Comparison of ENCODE assay signal across 23 cellular contexts in the genomic region with DNA sequence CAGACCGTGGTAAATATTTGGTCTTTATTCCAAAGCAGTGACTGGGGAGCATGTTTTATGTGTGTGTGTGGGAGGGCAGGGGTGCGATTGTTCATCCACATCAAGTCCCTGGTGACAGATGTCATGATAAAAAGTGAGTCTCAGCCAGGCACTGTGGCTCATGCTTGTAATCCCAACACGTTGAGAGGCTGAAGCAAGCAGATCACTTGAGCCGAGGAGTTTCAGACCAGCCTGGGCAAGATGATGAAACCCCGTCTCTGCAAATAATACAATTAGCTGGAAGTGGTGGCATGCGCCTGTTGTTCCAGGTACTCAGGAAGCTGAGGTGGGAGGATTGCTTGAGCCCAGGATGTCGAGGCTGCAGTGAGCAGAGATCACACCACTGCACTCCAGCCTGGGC.
"Had no signal": no experiment of that assay in that cellular context is flagged by ENCODE, and none has a peak within 500 bp of the region (broad histone marks: within the 10 kb centered on the region; RNA-seq: fewer than 3 reads in every experiment).

No MANE protein-coding gene starts in this region.

- H3K27ac Mint-ChIP-seq: activated CD4-positive, alpha-beta T cell treated with anti-CD3 and anti-CD28 coated beads, Interleukin-2, amount 10 ng/mL, durations not matched to agents 7 days and 5 days; activated CD8-positive, alpha-beta T cell treated with anti-CD3 and anti-CD28 coated beads, Interleukin-2, amount 10 ng/mL, durations not matched to agents 7 days and 5 days; activated naive CD4-positive, alpha-beta T cell treated with anti-CD3 and anti-CD28 coated beads, Interleukin-2, amount 50 U/mL, for 24 hours; brain; dendritic cell treated with granulocyte-macrophage colony-stimulating factor and Interleukin-4, amounts not matched to agents 40 ng/mL and 50 ng/mL, for 4 days; memory B cell; type B pancreatic cell had no signal

- DNase-seq: activated CD4-positive, alpha-beta T cell treated with anti-CD3 and anti-CD28 coated beads, Interleukin-2, amount 10 ng/mL, durations not matched to agents 7 days and 5 days; activated CD4-positive, CD25-positive, alpha-beta regulatory T cell treated with anti-CD3 and anti-CD28 coated beads, Interleukin-2, amount 50 U/mL, for 72 hours; activated CD8-positive, alpha-beta T cell treated with anti-CD3 and anti-CD28 coated beads, Interleukin-2, amount 10 ng/mL, durations not matched to agents 7 days and 5 days; activated gamma-delta T cell treated with Interleukin-2 at 50 U/mL for 16 hours; anterior cingulate cortex; caudate nucleus; effector CD8-positive, alpha-beta T cell; foreskin keratinocyte; kidney; left ventricle myocardium inferior; occipital lobe; posterior cingulate gyrus; spleen; stimulated activated CD4-positive, alpha-beta T cell treated with anti-CD3 and anti-CD28 coated beads, Interleukin-4, amount 100 ng/mL, for 1 hour; stimulated activated naive CD4-positive, alpha-beta T cell had no signal

- H3K27me3 ChIP-seq: spleen had no signal

- H3K27ac ChIP-seq: foreskin keratinocyte, left ventricle myocardium inferior, spleen, thoracic aorta, VCaP had no signal

- H3K4me3 Mint-ChIP-seq: activated CD4-positive, alpha-beta T cell treated with anti-CD3 and anti-CD28 coated beads, Interleukin-2, amount 10 ng/mL, durations not matched to agents 7 days and 5 days; activated CD8-positive, alpha-beta T cell treated with anti-CD3 and anti-CD28 coated beads, Interleukin-2, amount 10 ng/mL, durations not matched to agents 7 days and 5 days; activated naive CD4-positive, alpha-beta T cell treated with anti-CD3 and anti-CD28 coated beads, Interleukin-2, amount 50 U/mL, for 24 hours; brain; dendritic cell treated with granulocyte-macrophage colony-stimulating factor and Interleukin-4, amounts not matched to agents 40 ng/mL and 50 ng/mL, for 4 days; memory B cell; nephron; type B pancreatic cell had no signal

- ATAC-seq: activated CD8-positive, alpha-beta T cell treated with anti-CD3 and anti-CD28 coated beads, Interleukin-2, amount 10 ng/mL, durations not matched to agents 7 days and 5 days; foreskin keratinocyte had no signal

- H3K27me3 Mint-ChIP-seq: activated CD4-positive, alpha-beta T cell treated with anti-CD3 and anti-CD28 coated beads, Interleukin-2, amount 10 ng/mL, durations not matched to agents 7 days and 5 days; brain; dendritic cell treated with granulocyte-macrophage colony-stimulating factor and Interleukin-4, amounts not matched to agents 40 ng/mL and 50 ng/mL, for 4 days; type B pancreatic cell had no signal

- H3K36me3 ChIP-seq: left ventricle myocardium inferior, spleen, thoracic aorta had no signal

- H3K36me3 Mint-ChIP-seq: activated naive CD4-positive, alpha-beta T cell treated with anti-CD3 and anti-CD28 coated beads, Interleukin-2, amount 50 U/mL, for 24 hours; brain; memory B cell; type B pancreatic cell had no signal

- H3K9me3 ChIP-seq: left ventricle myocardium inferior, spleen, thoracic aorta had no signal

- H3K4me3 ChIP-seq: left ventricle myocardium inferior, spleen, thoracic aorta had no signal

- H3K9me3 Mint-ChIP-seq: activated CD4-positive, alpha-beta T cell treated with anti-CD3 and anti-CD28 coated beads, Interleukin-2, amount 10 ng/mL, durations not matched to agents 7 days and 5 days; activated naive CD4-positive, alpha-beta T cell treated with anti-CD3 and anti-CD28 coated beads, Interleukin-2, amount 50 U/mL, for 24 hours; dendritic cell treated with granulocyte-macrophage colony-stimulating factor and Interleukin-4, amounts not matched to agents 40 ng/mL and 50 ng/mL, for 4 days; nephron; type B pancreatic cell had no signal

- H3K4me1 ChIP-seq: foreskin keratinocyte, left ventricle myocardium inferior, spleen had no signal

- H3K4me1 Mint-ChIP-seq: activated CD4-positive, alpha-beta T cell treated with anti-CD3 and anti-CD28 coated beads, Interleukin-2, amount 10 ng/mL, durations not matched to agents 7 days and 5 days; activated naive CD4-positive, alpha-beta T cell treated with anti-CD3 and anti-CD28 coated beads, Interleukin-2, amount 50 U/mL, for 24 hours; brain; memory B cell had no signal
